Comparison of ENCODE assay signal across 28 cellular contexts in genomic region chr14:66939409-66939808, GRCh38.
"Had no signal": no experiment of that assay in that cellular context is flagged by ENCODE, and none has a peak within 500 bp of the region (broad histone marks: within the 10 kb centered on the region; RNA-seq: fewer than 3 reads in every experiment).

No MANE protein-coding gene starts in this region.

- FAIRE-seq: endometrium had no signal

- H3K27ac ChIP-seq: epithelial cell of prostate, gastrocnemius medialis, heart left ventricle, hepatocyte, left lung, neural progenitor cell, prostate gland, right atrium auricular region, testis, tibial artery, upper lobe of left lung, uterus had no signal

- H3K79me2 ChIP-seq: hepatocyte had no signal

- H3K36me3 ChIP-seq: prostate gland, uterus had no signal

- H3K9me3 ChIP-seq: prostate gland, testis had no signal

- H3K27me3 ChIP-seq: gastrocnemius medialis, heart left ventricle, hepatocyte, left lung, neural progenitor cell, right atrium auricular region, testis, tibial artery, upper lobe of left lung, uterus had no signal

- H3K4me2 ChIP-seq: hepatocyte, neural progenitor cell, smooth muscle cell had no signal

- H3K4me1 ChIP-seq: gastrocnemius medialis, heart left ventricle, left lung, neural progenitor cell, prostate gland, right atrium auricular region, testis, tibial artery, upper lobe of left lung, uterus had no signal

- H3K4me3 ChIP-seq: gastrocnemius medialis, heart left ventricle, hepatocyte, left lung, neural progenitor cell, prostate gland, right atrium auricular region, smooth muscle cell, testis, tibial artery, upper lobe of left lung, uterus had no signal

- H3K9ac ChIP-seq: neural progenitor cell had no signal

- DNase-seq: cerebellar nuclear complex; cortex of kidney; effector memory CD8-positive, alpha-beta T cell; foreskin fibroblast; gastrocnemius medialis; heart left ventricle; left cardiac atrium; left lung; mesenchymal stem cell; midbrain; naive thymus-derived CD4-positive, alpha-beta T cell; nucleus accumbens; stimulated activated CD4-positive, alpha-beta T cell treated with anti-CD3 and anti-CD28 coated beads, Interleukin-12 subunit alpha, Interleukin-12 subunit beta, amount 100 ng/mL, for 4 hours; stimulated activated CD4-positive, alpha-beta T cell treated with anti-CD3 and anti-CD28 coated beads, Interleukin-1b, Interleukin-23, amount 100 ng/mL, for 48 hours; stimulated activated CD4-positive, alpha-beta T cell treated with anti-CD3 and anti-CD28 coated beads, Interleukin-4, amount 100 ng/mL, for 4 hours; stimulated activated naive CD8-positive, alpha-beta T cell treated with anti-CD3 and anti-CD28 coated beads, Interleukin-15, Interleukin-2, amounts not matched to agents 100 U/mL and 50 U/mL, for 24 hours; substantia nigra; testis; tibial artery; upper lobe of left lung; uterus had no signal
